8 cellular contexts compared by ENCODE assay signal in genomic region chr3:185825639-185826481, GRCh38. TPM values are rescaled to one million over a fixed set of nuclear protein-coding genes. Genes with fewer than 3 reads are reported as not detected.
DNase-seq lines count a peak whose midpoint lies in the region; ATAC-seq and TF ChIP-seq lines count a peak whose summit lies in the region.

No MANE protein-coding gene starts in this region.

- H3K36me3 ChIP-seq in ACC112 (ENCODE audit: insufficient read depth, low read length): peaks cover 19% of the 10 kb centered on the region
- no peaks in the 10 kb centered on the region for H3K36me3 ChIP-seq in lung (ENCODE audit: control insufficient read depth in 2 of 2, insufficient read depth in 2 of 2, low read length in 2 of 2)

- peaks cover 58% of the 10 kb centered on the region for H3K79me2 ChIP-seq in ACC112 (ENCODE audit: control insufficient read depth, insufficient read depth, low read length, unreplicated experiment)

- H3K4me3 Mint-ChIP-seq in dendritic cell treated with granulocyte-macrophage colony-stimulating factor and Interleukin-4, amounts not matched to agents 40 ng/mL and 50 ng/mL, for 4 days: peak overlapping the region; percentile 83
- peak overlapping the region; percentile 82 to 84 for H3K4me3 Mint-ChIP-seq in stimulated activated naive CD8-positive, alpha-beta T cell treated with anti-CD3 and anti-CD28 coated beads, Interleukin-15, amount 100 ng/mL, for 72 hours

- intact Hi-C loops in dendritic cell treated with granulocyte-macrophage colony-stimulating factor and Interleukin-4, amounts not matched to agents 40 ng/mL and 50 ng/mL, for 4 days (cut with micrococcal nuclease): loop anchor here (10.0 kb wide), 1 partner anchor 109 kb away; the partner anchor contains the start of gene TRA2B

- peaks cover 5% of the 10 kb centered on the region for H3K9me3 Mint-ChIP-seq in dendritic cell treated with granulocyte-macrophage colony-stimulating factor and Interleukin-4, amounts not matched to agents 40 ng/mL and 50 ng/mL, for 4 days
- H3K9me3 Mint-ChIP-seq in stimulated activated naive CD8-positive, alpha-beta T cell treated with anti-CD3 and anti-CD28 coated beads, Interleukin-15, amount 100 ng/mL, for 72 hours: no peaks in the 10 kb centered on the region

- ATAC-seq in GM18909 (IDR thresholded peaks at IDR 0.05; ENCODE audit: poor library complexity, unreplicated experiment): peak; percentile 49
- peak; percentile 31 for ATAC-seq in lung (ENCODE audit: insufficient read depth, low FRiP score)
- ATAC-seq in stimulated activated naive CD8-positive, alpha-beta T cell treated with anti-CD3 and anti-CD28 coated beads, Interleukin-15, amount 100 ng/mL, for 72 hours: peak; percentile 73

- peak; percentile 59 for DNase-seq in HT-29 (ENCODE audit: low spot score)
- peak in 4 of 5 donors; percentile 11 to 29 (median 17) for DNase-seq in T-helper 1 cell
- DNase-seq in lung (ENCODE audit: low spot score): peak; percentile 51
- peak in 1 of 2 donors; percentile 60 for DNase-seq in stimulated activated naive CD8-positive, alpha-beta T cell treated with anti-CD3 and anti-CD28 coated beads, Interleukin-15, amount 100 ng/mL, for 72 hours
- DNase-seq in NCI-H1436 (lab: John Stamatoyannopoulos, UW): no peak

- peaks cover 15% of the 10 kb centered on the region for H3K27me3 Mint-ChIP-seq in dendritic cell treated with granulocyte-macrophage colony-stimulating factor and Interleukin-4, amounts not matched to agents 40 ng/mL and 50 ng/mL, for 4 days
- H3K27me3 Mint-ChIP-seq in stimulated activated naive CD8-positive, alpha-beta T cell treated with anti-CD3 and anti-CD28 coated beads, Interleukin-15, amount 100 ng/mL, for 72 hours: peaks cover 92% of the 10 kb centered on the region

- H3K27me3 ChIP-seq in ACC112 (ENCODE audit: insufficient read depth, low read length) (no peaks in the 10 kb centered on the region), lung (ENCODE audit: control insufficient read depth, insufficient read depth) (no peaks in the 10 kb centered on the region)

- peaks cover 18% of the 10 kb centered on the region for H3K4me1 Mint-ChIP-seq in dendritic cell treated with granulocyte-macrophage colony-stimulating factor and Interleukin-4, amounts not matched to agents 40 ng/mL and 50 ng/mL, for 4 days (ENCODE audit: low read depth)
- H3K4me1 Mint-ChIP-seq in stimulated activated naive CD8-positive, alpha-beta T cell treated with anti-CD3 and anti-CD28 coated beads, Interleukin-15, amount 100 ng/mL, for 72 hours: peaks cover 24% of the 10 kb centered on the region

- peak overlapping the region; percentile 10; the same call in 1 of the 2 replicates for H3K27ac ChIP-seq in ACC112 (ENCODE audit: low read depth, low read length)
- H3K27ac ChIP-seq in lung (ENCODE audit: low read depth in 1 of 2, low read length in 1 of 2): peak overlapping the region; percentile 65 to 83

- H3K36me3 Mint-ChIP-seq in dendritic cell treated with granulocyte-macrophage colony-stimulating factor and Interleukin-4, amounts not matched to agents 40 ng/mL and 50 ng/mL, for 4 days (ENCODE audit: low read depth): peaks cover 31% of the 10 kb centered on the region

- no peak for TF ChIP-seq CTCF in lung (IDR thresholded peaks at IDR 0.05; ENCODE audit: control extremely low read depth, extremely low read depth)

- peak overlapping the region; percentile 79 for H3K27ac Mint-ChIP-seq in dendritic cell treated with granulocyte-macrophage colony-stimulating factor and Interleukin-4, amounts not matched to agents 40 ng/mL and 50 ng/mL, for 4 days
- H3K27ac Mint-ChIP-seq in stimulated activated naive CD8-positive, alpha-beta T cell treated with anti-CD3 and anti-CD28 coated beads, Interleukin-15, amount 100 ng/mL, for 72 hours: peak overlapping the region in 1 of 2 donors; percentile 75

- H3K4me3 ChIP-seq in ACC112 (ENCODE audit: low read depth, low read length) (peak overlapping the region; percentile 96), lung (peak overlapping the region; percentile 64)

- peak overlapping the region; percentile 34 for H2AFZ ChIP-seq in ACC112 (ENCODE audit: low read length, unreplicated experiment)

- WGBS in lung, 2 donors: 2% methylated on average over 79 to 90 of the region's 90 CpGs

- H3K9me3 ChIP-seq in lung (ENCODE audit: control insufficient read depth in 2 of 2, insufficient read depth in 1 of 2, low read length in 1 of 2): no peaks in the 10 kb centered on the region

- peaks cover 8% of the 10 kb centered on the region for H3K4me1 ChIP-seq in ACC112 (ENCODE audit: control insufficient read depth, insufficient read depth, low read length, unreplicated experiment)
- H3K4me1 ChIP-seq in lung (ENCODE audit: control insufficient read depth in 2 of 2, insufficient read depth in 2 of 2, low read length in 2 of 2): no peaks in the 10 kb centered on the region

RNA-seq across cellular contexts. Expression of gene IGF2BP2, which starts 1.0 kb away (rescaled TPM):
- 28.7 and 29.8 TPM in 2 replicates for total RNA-seq in HT-29 (2014; rRNA removed; shearing (Covaris generic))
- 10 to 100 TPM; 15.6 to 92.6 TPM for total RNA-seq in lung
- polyA plus RNA-seq in lung: 1 to 10 TPM; 7.8 to 8.1 TPM
